ENCODE assay signal across 1 cellular context in the genomic region with DNA sequence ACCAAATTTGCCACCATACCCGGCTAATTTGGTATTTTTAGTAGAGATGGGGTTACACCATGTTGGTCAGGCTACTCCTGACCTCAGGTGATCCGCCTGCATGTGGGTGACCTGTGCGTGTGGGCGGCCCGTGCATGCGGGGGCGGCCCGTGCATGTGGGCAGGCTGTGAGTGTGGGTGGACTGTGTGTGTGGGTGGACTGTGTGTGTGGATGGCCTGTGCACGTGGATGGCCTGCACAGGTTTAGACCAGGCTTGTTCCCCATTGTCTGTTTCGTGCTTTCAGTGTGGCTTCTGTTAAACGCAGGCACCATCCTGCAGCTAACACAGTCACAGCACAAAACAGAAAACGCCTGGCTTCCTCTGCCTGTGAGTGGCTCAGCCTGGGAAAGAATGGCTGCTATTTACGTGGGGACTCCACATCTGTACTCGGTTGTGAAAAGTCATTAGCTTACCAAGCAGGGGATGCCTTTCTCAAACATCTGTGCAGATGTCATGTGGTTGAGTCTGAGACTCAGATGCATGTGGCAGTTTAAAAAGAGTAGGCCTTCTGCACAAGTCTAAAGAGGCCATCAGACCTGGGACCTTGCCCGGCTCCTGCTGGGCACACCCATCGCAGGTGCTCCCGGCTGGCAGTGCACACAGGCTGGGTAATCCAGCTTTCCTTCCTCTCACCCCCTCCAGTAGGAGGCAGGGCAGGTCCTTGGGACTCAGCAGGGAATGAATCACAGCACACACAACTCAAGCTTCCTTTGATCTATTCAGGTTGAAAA.
TF ChIP-seq lines count a peak whose summit lies in the region.

No MANE protein-coding gene starts in this region.

TF ChIP-seq in HepG2, 621 proteins besides CTCF, POLR2A, EP300 and RAD21 (continued from another document):
- TF ChIP-seq, protein P1, sequence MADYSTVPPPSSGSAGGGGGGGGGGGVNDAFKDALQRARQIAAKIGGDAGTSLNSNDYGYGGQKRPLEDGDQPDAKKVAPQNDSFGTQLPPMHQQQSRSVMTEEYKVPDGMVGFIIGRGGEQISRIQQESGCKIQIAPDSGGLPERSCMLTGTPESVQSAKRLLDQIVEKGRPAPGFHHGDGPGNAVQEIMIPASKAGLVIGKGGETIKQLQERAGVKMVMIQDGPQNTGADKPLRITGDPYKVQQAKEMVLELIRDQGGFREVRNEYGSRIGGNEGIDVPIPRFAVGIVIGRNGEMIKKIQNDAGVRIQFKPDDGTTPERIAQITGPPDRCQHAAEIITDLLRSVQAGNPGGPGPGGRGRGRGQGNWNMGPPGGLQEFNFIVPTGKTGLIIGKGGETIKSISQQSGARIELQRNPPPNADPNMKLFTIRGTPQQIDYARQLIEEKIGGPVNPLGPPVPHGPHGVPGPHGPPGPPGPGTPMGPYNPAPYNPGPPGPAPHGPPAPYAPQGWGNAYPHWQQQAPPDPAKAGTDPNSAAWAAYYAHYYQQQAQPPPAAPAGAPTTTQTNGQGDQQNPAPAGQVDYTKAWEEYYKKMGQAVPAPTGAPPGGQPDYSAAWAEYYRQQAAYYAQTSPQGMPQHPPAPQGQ (CRISPR knock-in tag; IDR thresholded peaks at IDR 0.05; ENCODE audit: borderline replicate concordance) = no peak
- TF ChIP-seq FOSL2 (CRISPR knock-in tag; IDR thresholded peaks at IDR 0.05) = 0 out of 2 replicates have a peak, but pooled peaks have one; percentile 22
- no peak for TF ChIP-seq ZNF564 (CRISPR knock-in tag; IDR thresholded peaks at IDR 0.05)
- no peak for TF ChIP-seq PAXIP1 (CRISPR knock-in tag; conservative IDR thresholded peaks at IDR 0.05)
- TF ChIP-seq, protein P2, sequence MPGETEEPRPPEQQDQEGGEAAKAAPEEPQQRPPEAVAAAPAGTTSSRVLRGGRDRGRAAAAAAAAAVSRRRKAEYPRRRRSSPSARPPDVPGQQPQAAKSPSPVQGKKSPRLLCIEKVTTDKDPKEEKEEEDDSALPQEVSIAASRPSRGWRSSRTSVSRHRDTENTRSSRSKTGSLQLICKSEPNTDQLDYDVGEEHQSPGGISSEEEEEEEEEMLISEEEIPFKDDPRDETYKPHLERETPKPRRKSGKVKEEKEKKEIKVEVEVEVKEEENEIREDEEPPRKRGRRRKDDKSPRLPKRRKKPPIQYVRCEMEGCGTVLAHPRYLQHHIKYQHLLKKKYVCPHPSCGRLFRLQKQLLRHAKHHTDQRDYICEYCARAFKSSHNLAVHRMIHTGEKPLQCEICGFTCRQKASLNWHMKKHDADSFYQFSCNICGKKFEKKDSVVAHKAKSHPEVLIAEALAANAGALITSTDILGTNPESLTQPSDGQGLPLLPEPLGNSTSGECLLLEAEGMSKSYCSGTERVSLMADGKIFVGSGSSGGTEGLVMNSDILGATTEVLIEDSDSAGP (CRISPR knock-in tag; IDR thresholded peaks at IDR 0.05; ENCODE audit: borderline replicate concordance) = no peak
- TF ChIP-seq ZNF430 (CRISPR knock-in tag; IDR thresholded peaks at IDR 0.05) = no peak
- TF ChIP-seq, protein P3, sequence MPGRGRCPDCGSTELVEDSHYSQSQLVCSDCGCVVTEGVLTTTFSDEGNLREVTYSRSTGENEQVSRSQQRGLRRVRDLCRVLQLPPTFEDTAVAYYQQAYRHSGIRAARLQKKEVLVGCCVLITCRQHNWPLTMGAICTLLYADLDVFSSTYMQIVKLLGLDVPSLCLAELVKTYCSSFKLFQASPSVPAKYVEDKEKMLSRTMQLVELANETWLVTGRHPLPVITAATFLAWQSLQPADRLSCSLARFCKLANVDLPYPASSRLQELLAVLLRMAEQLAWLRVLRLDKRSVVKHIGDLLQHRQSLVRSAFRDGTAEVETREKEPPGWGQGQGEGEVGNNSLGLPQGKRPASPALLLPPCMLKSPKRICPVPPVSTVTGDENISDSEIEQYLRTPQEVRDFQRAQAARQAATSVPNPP (CRISPR knock-in tag; IDR thresholded peaks at IDR 0.05) = no peak
- TF ChIP-seq ZNF12 (CRISPR knock-in tag; IDR thresholded peaks at IDR 0.05) = no peak
- TF ChIP-seq NFAT5 (CRISPR knock-in tag; IDR thresholded peaks at IDR 0.05) = no peak
- no peak for TF ChIP-seq ATAD3A (CRISPR knock-in tag; IDR thresholded peaks at IDR 0.05)
- no peak for TF ChIP-seq ZNF781 (CRISPR knock-in tag; IDR thresholded peaks at IDR 0.05; ENCODE audit: borderline replicate concordance, not compliant biosample characterization)
- TF ChIP-seq, protein P4, sequence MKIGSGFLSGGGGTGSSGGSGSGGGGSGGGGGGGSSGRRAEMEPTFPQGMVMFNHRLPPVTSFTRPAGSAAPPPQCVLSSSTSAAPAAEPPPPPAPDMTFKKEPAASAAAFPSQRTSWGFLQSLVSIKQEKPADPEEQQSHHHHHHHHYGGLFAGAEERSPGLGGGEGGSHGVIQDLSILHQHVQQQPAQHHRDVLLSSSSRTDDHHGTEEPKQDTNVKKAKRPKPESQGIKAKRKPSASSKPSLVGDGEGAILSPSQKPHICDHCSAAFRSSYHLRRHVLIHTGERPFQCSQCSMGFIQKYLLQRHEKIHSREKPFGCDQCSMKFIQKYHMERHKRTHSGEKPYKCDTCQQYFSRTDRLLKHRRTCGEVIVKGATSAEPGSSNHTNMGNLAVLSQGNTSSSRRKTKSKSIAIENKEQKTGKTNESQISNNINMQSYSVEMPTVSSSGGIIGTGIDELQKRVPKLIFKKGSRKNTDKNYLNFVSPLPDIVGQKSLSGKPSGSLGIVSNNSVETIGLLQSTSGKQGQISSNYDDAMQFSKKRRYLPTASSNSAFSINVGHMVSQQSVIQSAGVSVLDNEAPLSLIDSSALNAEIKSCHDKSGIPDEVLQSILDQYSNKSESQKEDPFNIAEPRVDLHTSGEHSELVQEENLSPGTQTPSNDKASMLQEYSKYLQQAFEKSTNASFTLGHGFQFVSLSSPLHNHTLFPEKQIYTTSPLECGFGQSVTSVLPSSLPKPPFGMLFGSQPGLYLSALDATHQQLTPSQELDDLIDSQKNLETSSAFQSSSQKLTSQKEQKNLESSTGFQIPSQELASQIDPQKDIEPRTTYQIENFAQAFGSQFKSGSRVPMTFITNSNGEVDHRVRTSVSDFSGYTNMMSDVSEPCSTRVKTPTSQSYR (CRISPR knock-in tag; IDR thresholded peaks at IDR 0.05; ENCODE audit: borderline replicate concordance) = no peak
- no peak for TF ChIP-seq WIZ (CRISPR knock-in tag; IDR thresholded peaks at IDR 0.05)
- TF ChIP-seq ETV6 (CRISPR knock-in tag; conservative IDR thresholded peaks at IDR 0.05) = no peak
- TF ChIP-seq KLF6 (CRISPR knock-in tag; IDR thresholded peaks at IDR 0.05) = no peak
- no peak for TF ChIP-seq ZNF276 (CRISPR knock-in tag; IDR thresholded peaks at IDR 0.05; ENCODE audit: low read depth)
- TF ChIP-seq SMC3 (IDR thresholded peaks at IDR 0.05; ENCODE audit: low read length) = peak; percentile 55
- no peak for TF ChIP-seq ARID5B (CRISPR knock-in tag; IDR thresholded peaks at IDR 0.05)
- TF ChIP-seq, protein P5, sequence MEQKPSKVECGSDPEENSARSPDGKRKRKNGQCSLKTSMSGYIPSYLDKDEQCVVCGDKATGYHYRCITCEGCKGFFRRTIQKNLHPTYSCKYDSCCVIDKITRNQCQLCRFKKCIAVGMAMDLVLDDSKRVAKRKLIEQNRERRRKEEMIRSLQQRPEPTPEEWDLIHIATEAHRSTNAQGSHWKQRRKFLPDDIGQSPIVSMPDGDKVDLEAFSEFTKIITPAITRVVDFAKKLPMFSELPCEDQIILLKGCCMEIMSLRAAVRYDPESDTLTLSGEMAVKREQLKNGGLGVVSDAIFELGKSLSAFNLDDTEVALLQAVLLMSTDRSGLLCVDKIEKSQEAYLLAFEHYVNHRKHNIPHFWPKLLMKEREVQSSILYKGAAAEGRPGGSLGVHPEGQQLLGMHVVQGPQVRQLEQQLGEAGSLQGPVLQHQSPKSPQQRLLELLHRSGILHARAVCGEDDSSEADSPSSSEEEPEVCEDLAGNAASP (CRISPR knock-in tag; IDR thresholded peaks at IDR 0.05; ENCODE audit: borderline replicate concordance) = no peak
- TF ChIP-seq STAG1 (CRISPR knock-in tag; IDR thresholded peaks at IDR 0.05) = peak; percentile 74
- no peak for TF ChIP-seq ZFP1 (CRISPR knock-in tag; IDR thresholded peaks at IDR 0.05)
- no peak for TF ChIP-seq ZNF572 (CRISPR knock-in tag; IDR thresholded peaks at IDR 0.05)
TF ChIP-seq in HepG2: peak in this region for 4.
